10 cellular contexts compared by ENCODE assay signal in genomic region chr5:147417133-147417813, GRCh38.
DNase-seq lines count a peak whose midpoint lies in the region; ATAC-seq, FAIRE-seq and TF ChIP-seq lines count a peak whose summit lies in the region.
"Had no signal": no experiment of that assay in that cellular context is flagged by ENCODE, and none has a peak within 500 bp of the region (broad histone marks: within the 10 kb centered on the region; RNA-seq: fewer than 3 reads in every experiment).

No MANE protein-coding gene starts in this region.

- WGBS in testis, 2 donors = 25 to 39% methylated on average over 5 of the region's 5 CpGs

- intact Hi-C loops in testis (cut with DNase I; ENCODE audit: low total_unique reads) = no loop called here

- DNase-seq in NCI-H2029 (lab: John Stamatoyannopoulos, UW) (peak; percentile 44), bronchial epithelial cell (ENCODE audit: low read depth) (peak; percentile 93), kidney tubule cell (ENCODE audit: low spot score) (peak; percentile 31), testis (peak; percentile 27), RCC 7860 (ENCODE audit: low spot score) (no peak)
- DNase-seq: erythroblast, naive B cell had no signal

- H3K4me1 ChIP-seq in testis = peaks cover 7% of the 10 kb centered on the region

- no peaks in the 10 kb centered on the region for H3K9me3 ChIP-seq in testis

- H3K36me3 ChIP-seq in bronchial epithelial cell (ENCODE audit: control insufficient read depth, insufficient read depth, low read length) (no peaks in the 10 kb centered on the region), testis (ENCODE audit: low read depth, missing control alignments) (no peaks in the 10 kb centered on the region)

- H3K27me3 ChIP-seq in bronchial epithelial cell (ENCODE audit: control insufficient read depth, insufficient read depth, low read length) (no peaks in the 10 kb centered on the region), testis (no peaks in the 10 kb centered on the region)

- no peak for TF ChIP-seq CTCF in bronchial epithelial cell (IDR thresholded peaks at IDR 0.05; ENCODE audit: insufficient read depth, low read length, severe bottlenecking)
- TF ChIP-seq CTCF in testis (IDR thresholded peaks at IDR 0.05) = no peak

- H3K4me3 ChIP-seq in bronchial epithelial cell (ENCODE audit: low read depth, low read length) (no peak overlapping the region), testis (no peak overlapping the region)

- no peak for FAIRE-seq in bronchial epithelial cell (lab: Jason Lieb, UNC)
- FAIRE-seq in RCC 7860 (lab: Jason Lieb, UNC) = no peak

- no peak for TF ChIP-seq POLR2A in testis (IDR thresholded peaks at IDR 0.05)

- ATAC-seq in GM18517 (IDR thresholded peaks at IDR 0.05; ENCODE audit: unreplicated experiment) (no peak), HG02884 (IDR thresholded peaks at IDR 0.05; ENCODE audit: unreplicated experiment) (no peak), GM19397 (IDR thresholded peaks at IDR 0.05; ENCODE audit: unreplicated experiment) (no peak)

- H3K27ac ChIP-seq in testis = no peak overlapping the region
